In genomic region chr12:76002598-76003262, GRCh38 we compare ENCODE assay signal across 21 cellular contexts. TPM values are rescaled to one million over a fixed set of nuclear protein-coding genes. Genes with fewer than 3 reads are reported as not detected.
DNase-seq lines count a peak whose midpoint lies in the region; ATAC-seq lines count a peak whose summit lies in the region.
"Had no signal": no experiment of that assay in that cellular context is flagged by ENCODE, and none has a peak within 500 bp of the region (broad histone marks: within the 10 kb centered on the region; RNA-seq: fewer than 3 reads in every experiment).

No MANE protein-coding gene starts in this region.

- peak overlapping the region; percentile 61 for H3K27ac ChIP-seq in SJCRH30
- H3K27ac ChIP-seq: PC-9, RWPE1, SK-N-MC had no signal

- H3K9me3 ChIP-seq in SJCRH30 (replicated peaks) = no peaks in the 10 kb centered on the region
- H3K9me3 ChIP-seq: MG63 had no signal

- peaks cover 33% of the 10 kb centered on the region for H3K4me1 ChIP-seq in SJCRH30

- H3K36me3 ChIP-seq in SJCRH30 = no peaks in the 10 kb centered on the region
- H3K36me3 ChIP-seq: MG63 had no signal

- ATAC-seq in GM19324 (IDR thresholded peaks at IDR 0.05; ENCODE audit: low FRiP score, unreplicated experiment) (no peak), HG03565 (IDR thresholded peaks at IDR 0.05; ENCODE audit: unreplicated experiment) (no peak)
- ATAC-seq: HCT116, T-helper 17 cell had no signal

- peak; percentile 71 for DNase-seq in NCI-H1694 treated with DMSO at 0.1 percent for 48 hours (lab: John Stamatoyannopoulos, UW)
- DNase-seq in SJCRH30 = peak; percentile 53 to 77
- peak; percentile 66 for DNase-seq in fibroblast of gingiva (ENCODE audit: low read depth)
- no peak for DNase-seq in central memory CD4-positive, alpha-beta T cell
- no peak for DNase-seq in NCI-H446 (lab: John Stamatoyannopoulos, UW)
- DNase-seq: Calu3, KG1, MG63, NCI-H1105 treated with DMSO at 0.1 percent for 48 hours, NCI-H187, NCI-H2081 treated with DMSO at 0.1 percent for 48 hours, NCI-H524 treated with DMSO at 0.1 percent for 48 hours, NCI-H774, PC-9, SHP77, T-helper 17 cell had no signal

- H3K4me3 ChIP-seq in SJCRH30 = no peak overlapping the region
- H3K4me3 ChIP-seq: MG63, PC-9, SK-N-MC had no signal

- no peaks in the 10 kb centered on the region for H3K27me3 ChIP-seq in SJCRH30
- H3K27me3 ChIP-seq: MG63 had no signal

RNA-seq across cellular contexts. Expression of gene PHLDA1, which starts 28.8 kb away (rescaled TPM):
- 12.9 and 13.5 TPM in 2 replicates for total RNA-seq in SJCRH30 (2014; rRNA removed; shearing (Covaris generic))

Comparison
In these comparisons a context has a peak if more than half of its experiments do, and no peak if none do; other contexts are left out.
1. DNase-seq: peak in NCI-H1694 treated with DMSO at 0.1 percent for 48 hours (single experiment), SJCRH30 (2 of 2) and fibroblast of gingiva (single experiment); none in central memory CD4-positive, alpha-beta T cell (single experiment) and NCI-H446 (0 of 2).